9 cellular contexts compared by ENCODE assay signal in genomic region chr9:92295240-92295790, GRCh38. TPM values are rescaled to one million over a fixed set of nuclear protein-coding genes. Genes with fewer than 3 reads are reported as not detected.
DNase-seq lines count a peak whose midpoint lies in the region; ATAC-seq, FAIRE-seq and TF ChIP-seq lines count a peak whose summit lies in the region.
"Had no signal": no experiment of that assay in that cellular context is flagged by ENCODE, and none has a peak within 500 bp of the region (broad histone marks: within the 10 kb centered on the region; RNA-seq: fewer than 3 reads in every experiment).

No MANE protein-coding gene starts in this region.

- H3K27ac ChIP-seq in cardiac muscle cell (peak overlapping the region; percentile 94), right cardiac atrium (ENCODE audit: low read length) (no peak overlapping the region), SK-N-MC (peak overlapping the region; percentile 89; the same call in 1 of the 2 replicates), epithelial cell of prostate (peak overlapping the region; percentile 91), testis (peak overlapping the region in 1 of 2 donors; percentile 16)

- DNase-seq in cardiac muscle cell (ENCODE audit: low read depth in 1 of 2, low spot score in 1 of 2): peak in 1 of 2 donors; percentile 71
- DNase-seq in right cardiac atrium: no peak
- DNase-seq in SK-N-MC (ENCODE audit: low read depth, low spot score): no peak
- DNase-seq in epithelial cell of prostate (ENCODE audit: low read depth, low spot score): no peak
- DNase-seq in testis: peak; percentile 39
- DNase-seq in stimulated activated naive CD4-positive, alpha-beta T cell treated with Interleukin-2 at 50 U/mL for 16 hours (lab: John Stamatoyannopoulos, UW): no peak
- no peak for DNase-seq in effector CD4-positive, alpha-beta T cell
- DNase-seq in RCC 7860 (ENCODE audit: low spot score): no peak
- DNase-seq: activated CD4-positive, alpha-beta T cell treated with anti-CD3 and anti-CD28 coated beads for 4 hours had no signal

- no peak for TF ChIP-seq CTCF in cardiac muscle cell (IDR thresholded peaks at IDR 0.05; ENCODE audit: low read depth, low read length)
- no peak for TF ChIP-seq CTCF in testis (IDR thresholded peaks at IDR 0.05)

- intact Hi-C loops in right cardiac atrium (cut with DNase I): no loop called here
- intact Hi-C loops in testis (cut with DNase I; ENCODE audit: low total_unique reads): no loop called here

- no peak overlapping the region for H3K9ac ChIP-seq in SK-N-MC (ENCODE audit: insufficient read length)

- ATAC-seq in right cardiac atrium: no peak

- no peak for TF ChIP-seq POLR2A in testis (IDR thresholded peaks at IDR 0.05)

- WGBS in right cardiac atrium: 55% methylated on average over 7 of the region's 7 CpGs
- WGBS in testis, 2 donors: 67 to 70% methylated on average over 7 of the region's 7 CpGs

- H3K4me3 ChIP-seq in cardiac muscle cell: no peak overlapping the region
- no peak overlapping the region for H3K4me3 ChIP-seq in right cardiac atrium (ENCODE audit: low read length)
- H3K4me3 ChIP-seq in SK-N-MC: no peak overlapping the region
- no peak overlapping the region for H3K4me3 ChIP-seq in testis

- H3K4me1 ChIP-seq in cardiac muscle cell (ENCODE audit: low read depth): peaks cover 31% of the 10 kb centered on the region
- peaks cover 5% of the 10 kb centered on the region for H3K4me1 ChIP-seq in right cardiac atrium (ENCODE audit: control insufficient read depth, insufficient read depth, low read length)
- H3K4me1 ChIP-seq in testis: peaks cover 25% of the 10 kb centered on the region

- peaks cover 25% of the 10 kb centered on the region for H3K36me3 ChIP-seq in cardiac muscle cell
- H3K36me3 ChIP-seq in SK-N-MC (ENCODE audit: insufficient read depth, low read length): peaks cover 64% of the 10 kb centered on the region
- no peaks in the 10 kb centered on the region for H3K36me3 ChIP-seq in testis (ENCODE audit: low read depth, missing control alignments)

- H3K9me3 ChIP-seq in cardiac muscle cell (ENCODE audit: low read depth) (no peaks in the 10 kb centered on the region), right cardiac atrium (ENCODE audit: control insufficient read depth, low read length) (no peaks in the 10 kb centered on the region), SK-N-MC (ENCODE audit: low read depth, low read length) (no peaks in the 10 kb centered on the region), testis (no peaks in the 10 kb centered on the region)

- H3K27me3 ChIP-seq in cardiac muscle cell (no peaks in the 10 kb centered on the region), right cardiac atrium (ENCODE audit: control insufficient read depth, insufficient read depth) (no peaks in the 10 kb centered on the region), testis (no peaks in the 10 kb centered on the region)

- FAIRE-seq in RCC 7860 (lab: Jason Lieb, UNC): no peak

RNA-seq across cellular contexts. Expression of gene IARS1, which starts 1.8 kb away (rescaled TPM):
- total RNA-seq in cardiac muscle cell (96.3 and 97.0 TPM in 2 replicates), right cardiac atrium (10 to 100 TPM; 46.4 to 67.2 (median 55.1) TPM), testis (100 to 1,000 TPM; 112 to 143 TPM)
- polyA plus RNA-seq in cardiac muscle cell (87.1 and 96.8 TPM in 2 replicates), right cardiac atrium (16.5 TPM), testis (ENCODE audit: insufficient read depth, low read depth, low replicate concordance) (57.2 TPM)

RNA-seq across cellular contexts. Expression of gene NOL8, which starts 29.8 kb away (rescaled TPM):
- 8.7 and 15.1 TPM in 2 replicates for total RNA-seq in cardiac muscle cell
- polyA plus RNA-seq in cardiac muscle cell: 21.6 and 26.2 TPM in 2 replicates
- total RNA-seq in right cardiac atrium: 10 to 100 TPM; 15.7 to 19.0 (median 16.3) TPM
- polyA plus RNA-seq in right cardiac atrium: 10.9 TPM
- total RNA-seq in testis: 10 to 100 TPM; 46.0 to 60.5 TPM
- 12.5 TPM for polyA plus RNA-seq in testis (ENCODE audit: insufficient read depth, low read depth, low replicate concordance)

RNA-seq across cellular contexts. Expression of gene CENPP, which starts 30.4 kb away (rescaled TPM):
- 1.6 TPM in 2 replicates for total RNA-seq in cardiac muscle cell
- polyA plus RNA-seq in cardiac muscle cell: 5.0 and 9.8 TPM in 2 replicates
- total RNA-seq in right cardiac atrium: 1 to 10 TPM; 2.0 to 4.0 (median 3.0) TPM
- polyA plus RNA-seq in right cardiac atrium: 2.0 TPM
- 10 to 100 TPM in 1 of 2 donors, 1 to 10 TPM in 1; 8.1 to 12.1 TPM for total RNA-seq in testis
- polyA plus RNA-seq in testis (ENCODE audit: insufficient read depth, low read depth, low replicate concordance): 9.6 TPM
